In genomic region chrX:140661657-140662056, GRCh38 we compare ENCODE assay signal across 1 cellular context.
TF ChIP-seq lines count a peak whose summit lies in the region.

No MANE protein-coding gene starts in this region.

TF ChIP-seq in A549, 52 proteins besides CTCF, POLR2A, EP300 and RAD21 (continued from another document):
- TF ChIP-seq, protein P1, sequence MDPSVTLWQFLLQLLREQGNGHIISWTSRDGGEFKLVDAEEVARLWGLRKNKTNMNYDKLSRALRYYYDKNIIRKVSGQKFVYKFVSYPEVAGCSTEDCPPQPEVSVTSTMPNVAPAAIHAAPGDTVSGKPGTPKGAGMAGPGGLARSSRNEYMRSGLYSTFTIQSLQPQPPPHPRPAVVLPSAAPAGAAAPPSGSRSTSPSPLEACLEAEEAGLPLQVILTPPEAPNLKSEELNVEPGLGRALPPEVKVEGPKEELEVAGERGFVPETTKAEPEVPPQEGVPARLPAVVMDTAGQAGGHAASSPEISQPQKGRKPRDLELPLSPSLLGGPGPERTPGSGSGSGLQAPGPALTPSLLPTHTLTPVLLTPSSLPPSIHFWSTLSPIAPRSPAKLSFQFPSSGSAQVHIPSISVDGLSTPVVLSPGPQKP (IDR thresholded peaks at IDR 0.05; ENCODE audit: low read depth, low read length), result no peak
- TF ChIP-seq ZNF302 (CRISPR knock-in tag; IDR thresholded peaks at IDR 0.05), result no peak
- TF ChIP-seq CEBPB (IDR thresholded peaks at IDR 0.05), result no peak
- no peak for TF ChIP-seq HOXA7 (CRISPR knock-in tag; IDR thresholded peaks at IDR 0.05)
- TF ChIP-seq KDM5A (IDR thresholded peaks at IDR 0.05), result no peak
- TF ChIP-seq, protein P2, sequence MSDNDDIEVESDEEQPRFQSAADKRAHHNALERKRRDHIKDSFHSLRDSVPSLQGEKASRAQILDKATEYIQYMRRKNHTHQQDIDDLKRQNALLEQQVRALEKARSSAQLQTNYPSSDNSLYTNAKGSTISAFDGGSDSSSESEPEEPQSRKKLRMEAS (IDR thresholded peaks at IDR 0.05), result no peak
- TF ChIP-seq, protein P3, sequence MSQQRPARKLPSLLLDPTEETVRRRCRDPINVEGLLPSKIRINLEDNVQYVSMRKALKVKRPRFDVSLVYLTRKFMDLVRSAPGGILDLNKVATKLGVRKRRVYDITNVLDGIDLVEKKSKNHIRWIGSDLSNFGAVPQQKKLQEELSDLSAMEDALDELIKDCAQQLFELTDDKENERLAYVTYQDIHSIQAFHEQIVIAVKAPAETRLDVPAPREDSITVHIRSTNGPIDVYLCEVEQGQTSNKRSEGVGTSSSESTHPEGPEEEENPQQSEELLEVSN (IDR thresholded peaks at IDR 0.05; ENCODE audit: borderline replicate concordance, low read depth), result no peak
- TF ChIP-seq CHD2 (IDR thresholded peaks at IDR 0.05; ENCODE audit: low read length, partially characterized antibody), result no peak
- no peak for TF ChIP-seq HOXB13 (CRISPR knock-in tag; IDR thresholded peaks at IDR 0.05; ENCODE audit: low read depth)
TF ChIP-seq in A549: peak in this region for 0.
